In the genomic region with DNA sequence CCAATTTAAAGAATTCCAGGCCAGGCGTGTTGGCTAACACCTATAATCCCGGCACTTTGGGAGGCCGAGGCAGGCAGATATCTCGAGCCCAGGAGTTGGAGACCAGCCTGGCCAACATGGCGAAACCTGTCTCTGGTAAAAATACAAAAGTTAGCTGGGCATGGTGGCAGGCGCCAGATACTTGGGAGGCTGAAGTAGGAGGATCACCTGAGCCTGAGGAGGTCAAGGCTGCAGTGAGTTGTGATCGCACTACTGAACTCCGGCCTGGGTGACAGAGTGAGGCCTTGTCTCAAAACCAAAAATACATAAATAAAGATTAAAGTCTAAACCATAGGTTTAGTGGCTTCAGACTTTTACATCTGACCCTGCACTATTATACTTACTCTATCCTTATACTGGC, we compare ENCODE assay signal across 41 cellular contexts.
"Had no signal": no experiment of that assay in that cellular context is flagged by ENCODE, and none has a peak within 500 bp of the region (broad histone marks: within the 10 kb centered on the region; RNA-seq: fewer than 3 reads in every experiment).

No MANE protein-coding gene starts in this region.

- H3K4me1 ChIP-seq: ascending aorta, breast epithelium had no signal

- H3K9me3 ChIP-seq: adrenal gland, ascending aorta, body of pancreas, breast epithelium had no signal

- DNase-seq: activated effector memory CD4-positive, alpha-beta T cell treated with anti-CD3 and anti-CD28 coated beads, Interleukin-2, amount 50 U/mL, for 16 hours; activated effector memory CD4-positive, alpha-beta T cell treated with Interleukin-2 at 50 U/mL for 16 hours; activated gamma-delta T cell; activated gamma-delta T cell treated with Interleukin-2 at 50 U/mL for 16 hours; activated naive CD4-positive, alpha-beta T cell; activated naive CD4-positive, alpha-beta T cell treated with anti-CD3 and anti-CD28 coated beads for 36 hours; activated naive CD4-positive, alpha-beta T cell treated with anti-CD3 and anti-CD28 coated beads, Interleukin-2, amount 10 ng/mL, durations not matched to agents 7 days and 5 days; activated naive CD4-positive, alpha-beta T cell treated with anti-CD3 and anti-CD28 coated beads, Interleukin-2, amount 50 U/mL, for 16 hours; activated naive CD4-positive, alpha-beta T cell treated with Interleukin-2 at 50 U/mL for 16 hours; activated naive CD8-positive, alpha-beta T cell treated with anti-CD3 and anti-CD28 coated beads for 36 hours; activated naive CD8-positive, alpha-beta T cell treated with anti-CD3 and anti-CD28 coated beads, Interleukin-2, amount 10 ng/mL, durations not matched to agents 7 days and 5 days; activated naive CD8-positive, alpha-beta T cell treated with anti-CD3 and anti-CD28 coated beads, Interleukin-2, amount 50 U/mL, for 24 hours; activated T-cell treated with anti-CD3 and anti-CD28 coated beads for 4 hours; activated T-cell treated with anti-CD3 and anti-CD28 coated beads, Interleukin-2, amount 50 U/mL, for 1 hour; activated T-cell treated with anti-CD3 and anti-CD28 coated beads, Interleukin-2, amount 50 U/mL, for 24 hours; activated T-cell treated with anti-CD3 and anti-CD28 coated beads, Interleukin-2, amount 50 U/mL, for 4 hours; activated T-cell treated with anti-CD3 and anti-CD28 coated beads, Interleukin-2, amount 50 U/mL, for 48 hours; activated T-cell treated with anti-CD3 and anti-CD28 coated beads, Interleukin-2, amount 50 U/mL, for 72 hours; adrenal gland; amniotic stem cell; amygdala; anterior cingulate cortex; aorta; body of pancreas; brain microvascular endothelial cell; caudate nucleus; central memory CD4-positive, alpha-beta T cell; cerebellar nuclear complex had no signal

- H3K4me1 Mint-ChIP-seq: activated naive CD4-positive, alpha-beta T cell treated with anti-CD3 and anti-CD28 coated beads, Interleukin-2, amount 10 ng/mL, durations not matched to agents 7 days and 5 days; activated naive CD4-positive, alpha-beta T cell treated with anti-CD3 and anti-CD28 coated beads, Interleukin-2, amount 50 U/mL, for 24 hours; activated naive CD8-positive, alpha-beta T cell treated with anti-CD3 and anti-CD28 coated beads for 36 hours; activated naive CD8-positive, alpha-beta T cell treated with anti-CD3 and anti-CD28 coated beads, Interleukin-2, amount 10 ng/mL, durations not matched to agents 7 days and 5 days; activated naive CD8-positive, alpha-beta T cell treated with anti-CD3 and anti-CD28 coated beads, Interleukin-2, amount 50 U/mL, for 24 hours; activated T-helper 17 cell treated with anti-CD3 and anti-CD28 coated beads, Interleukin-2, amount 50 U/mL, for 72 hours; brain; central memory CD8-positive, alpha-beta T cell had no signal

- ATAC-seq: activated naive CD4-positive, alpha-beta T cell treated with anti-CD3 and anti-CD28 coated beads, Interleukin-2, amount 50 U/mL, for 72 hours; activated naive CD8-positive, alpha-beta T cell treated with anti-CD3 and anti-CD28 coated beads, Interleukin-2, amount 50 U/mL, for 24 hours; activated T-cell treated with anti-CD3 and anti-CD28 coated beads, Interleukin-2, amount 50 U/mL, for 4 hours; activated T-cell treated with anti-CD3 and anti-CD28 coated beads, Interleukin-2, amount 50 U/mL, for 72 hours; activated T-helper 17 cell treated with anti-CD3 and anti-CD28 coated beads, Interleukin-2, amount 50 U/mL, for 72 hours; body of pancreas had no signal

- H3K4me3 Mint-ChIP-seq: activated naive CD4-positive, alpha-beta T cell treated with anti-CD3 and anti-CD28 coated beads for 36 hours; activated naive CD4-positive, alpha-beta T cell treated with anti-CD3 and anti-CD28 coated beads, Interleukin-2, amount 10 ng/mL, durations not matched to agents 7 days and 5 days; activated naive CD4-positive, alpha-beta T cell treated with anti-CD3 and anti-CD28 coated beads, Interleukin-2, amount 50 U/mL, for 24 hours; activated naive CD8-positive, alpha-beta T cell; activated naive CD8-positive, alpha-beta T cell treated with anti-CD3 and anti-CD28 coated beads for 36 hours; activated naive CD8-positive, alpha-beta T cell treated with anti-CD3 and anti-CD28 coated beads, Interleukin-2, amount 10 ng/mL, durations not matched to agents 7 days and 5 days; activated naive CD8-positive, alpha-beta T cell treated with anti-CD3 and anti-CD28 coated beads, Interleukin-2, amount 50 U/mL, for 24 hours; activated T-cell treated with anti-CD3 and anti-CD28 coated beads, Interleukin-2, amount 50 U/mL, for 24 hours; activated T-cell treated with anti-CD3 and anti-CD28 coated beads, Interleukin-2, amount 50 U/mL, for 4 hours; activated T-cell treated with anti-CD3 and anti-CD28 coated beads, Interleukin-2, amount 50 U/mL, for 72 hours; activated T-helper 1 cell treated with anti-CD3 and anti-CD28 coated beads, Interleukin-12 subunit alpha, Interleukin-12 subunit beta, Interleukin-2, Interleukin-4 antibody, amounts not matched to agents 30 ng/mL and 10 ng/mL and 1 ng/mL, durations not matched to agents 14 hours and 24 hours and 36 hours; activated T-helper 17 cell treated with anti-CD3 and anti-CD28 coated beads, Interleukin-2, amount 50 U/mL, for 72 hours; brain; central memory CD8-positive, alpha-beta T cell had no signal

- H3K9me3 Mint-ChIP-seq: activated naive CD4-positive, alpha-beta T cell treated with anti-CD3 and anti-CD28 coated beads for 36 hours; activated naive CD4-positive, alpha-beta T cell treated with anti-CD3 and anti-CD28 coated beads, Interleukin-2, amount 10 ng/mL, durations not matched to agents 7 days and 5 days; activated naive CD4-positive, alpha-beta T cell treated with anti-CD3 and anti-CD28 coated beads, Interleukin-2, amount 50 U/mL, for 24 hours; activated naive CD4-positive, alpha-beta T cell treated with anti-CD3 and anti-CD28 coated beads, Interleukin-2, amount 50 U/mL, for 72 hours; activated naive CD8-positive, alpha-beta T cell treated with anti-CD3 and anti-CD28 coated beads for 36 hours; activated naive CD8-positive, alpha-beta T cell treated with anti-CD3 and anti-CD28 coated beads, Interleukin-2, amount 10 ng/mL, durations not matched to agents 7 days and 5 days; activated naive CD8-positive, alpha-beta T cell treated with anti-CD3 and anti-CD28 coated beads, Interleukin-2, amount 50 U/mL, for 24 hours; activated T-cell treated with anti-CD3 and anti-CD28 coated beads, Interleukin-2, amount 50 U/mL, for 24 hours; activated T-cell treated with anti-CD3 and anti-CD28 coated beads, Interleukin-2, amount 50 U/mL, for 4 hours; activated T-cell treated with anti-CD3 and anti-CD28 coated beads, Interleukin-2, amount 50 U/mL, for 72 hours; activated T-helper 1 cell treated with anti-CD3 and anti-CD28 coated beads, Interleukin-12 subunit alpha, Interleukin-12 subunit beta, Interleukin-2, Interleukin-4 antibody, amounts not matched to agents 30 ng/mL and 10 ng/mL and 1 ng/mL, durations not matched to agents 14 hours and 24 hours and 36 hours; activated T-helper 17 cell treated with anti-CD3 and anti-CD28 coated beads, Interleukin-2, amount 50 U/mL, for 72 hours; activated T-helper 2 cell treated with anti-CD3 and anti-CD28 coated beads, Interferon-gamma antibody, Interleukin-2, Interleukin-4, amounts not matched to agents 10 μg/mL and 5 μg/mL and 100 μg/mL, durations not matched to agents 14 hours and 24 hours and 36 hours; brain; central memory CD8-positive, alpha-beta T cell had no signal

- H3K27me3 Mint-ChIP-seq: activated naive CD4-positive, alpha-beta T cell treated with anti-CD3 and anti-CD28 coated beads, Interleukin-2, amount 10 ng/mL, durations not matched to agents 7 days and 5 days; activated naive CD4-positive, alpha-beta T cell treated with anti-CD3 and anti-CD28 coated beads, Interleukin-2, amount 50 U/mL, for 24 hours; activated naive CD8-positive, alpha-beta T cell; activated naive CD8-positive, alpha-beta T cell treated with anti-CD3 and anti-CD28 coated beads for 36 hours; activated naive CD8-positive, alpha-beta T cell treated with anti-CD3 and anti-CD28 coated beads, Interleukin-2, amount 10 ng/mL, durations not matched to agents 7 days and 5 days; activated T-cell treated with anti-CD3 and anti-CD28 coated beads, Interleukin-2, amount 50 U/mL, for 24 hours; brain had no signal

- FAIRE-seq: astrocyte, bronchial epithelial cell had no signal

- H3K4me3 ChIP-seq: adrenal gland, ascending aorta, body of pancreas, breast epithelium, cardiac muscle cell had no signal

- H3K36me3 Mint-ChIP-seq: activated naive CD4-positive, alpha-beta T cell treated with anti-CD3 and anti-CD28 coated beads, Interleukin-2, amount 10 ng/mL, durations not matched to agents 7 days and 5 days; activated naive CD4-positive, alpha-beta T cell treated with anti-CD3 and anti-CD28 coated beads, Interleukin-2, amount 50 U/mL, for 24 hours; activated naive CD4-positive, alpha-beta T cell treated with anti-CD3 and anti-CD28 coated beads, Interleukin-2, amount 50 U/mL, for 72 hours; activated naive CD8-positive, alpha-beta T cell; activated naive CD8-positive, alpha-beta T cell treated with anti-CD3 and anti-CD28 coated beads for 36 hours; activated naive CD8-positive, alpha-beta T cell treated with anti-CD3 and anti-CD28 coated beads, Interleukin-2, amount 10 ng/mL, durations not matched to agents 7 days and 5 days had no signal

- H3K27ac Mint-ChIP-seq: activated naive CD4-positive, alpha-beta T cell treated with anti-CD3 and anti-CD28 coated beads for 36 hours; activated naive CD4-positive, alpha-beta T cell treated with anti-CD3 and anti-CD28 coated beads, Interleukin-2, amount 10 ng/mL, durations not matched to agents 7 days and 5 days; activated naive CD4-positive, alpha-beta T cell treated with anti-CD3 and anti-CD28 coated beads, Interleukin-2, amount 50 U/mL, for 24 hours; activated naive CD4-positive, alpha-beta T cell treated with anti-CD3 and anti-CD28 coated beads, Interleukin-2, amount 50 U/mL, for 72 hours; activated naive CD8-positive, alpha-beta T cell; activated naive CD8-positive, alpha-beta T cell treated with anti-CD3 and anti-CD28 coated beads for 36 hours; activated naive CD8-positive, alpha-beta T cell treated with anti-CD3 and anti-CD28 coated beads, Interleukin-2, amount 10 ng/mL, durations not matched to agents 7 days and 5 days; activated naive CD8-positive, alpha-beta T cell treated with anti-CD3 and anti-CD28 coated beads, Interleukin-2, amount 50 U/mL, for 24 hours; activated T-cell treated with anti-CD3 and anti-CD28 coated beads, Interleukin-2, amount 50 U/mL, for 24 hours; activated T-cell treated with anti-CD3 and anti-CD28 coated beads, Interleukin-2, amount 50 U/mL, for 72 hours; activated T-helper 1 cell treated with anti-CD3 and anti-CD28 coated beads, Interleukin-12 subunit alpha, Interleukin-12 subunit beta, Interleukin-2, Interleukin-4 antibody, amounts not matched to agents 30 ng/mL and 10 ng/mL and 1 ng/mL, durations not matched to agents 14 hours and 24 hours and 36 hours; activated T-helper 17 cell treated with anti-CD3 and anti-CD28 coated beads, Interleukin-2, amount 50 U/mL, for 72 hours; activated T-helper 2 cell treated with anti-CD3 and anti-CD28 coated beads, Interferon-gamma antibody, Interleukin-2, Interleukin-4, amounts not matched to agents 10 μg/mL and 5 μg/mL and 100 μg/mL, durations not matched to agents 14 hours and 24 hours and 36 hours; brain had no signal

- H3K27ac ChIP-seq: adrenal gland, ascending aorta, body of pancreas, brain microvascular endothelial cell, breast epithelium, cardiac muscle cell had no signal

- H3K36me3 ChIP-seq: adrenal gland, ascending aorta, brain microvascular endothelial cell, breast epithelium, cardiac muscle cell had no signal

- H3K27me3 ChIP-seq: adrenal gland, ascending aorta, body of pancreas, brain microvascular endothelial cell, breast epithelium, cardiac muscle cell had no signal
